ENCODE assay signal across 1 cellular context in the genomic region with DNA sequence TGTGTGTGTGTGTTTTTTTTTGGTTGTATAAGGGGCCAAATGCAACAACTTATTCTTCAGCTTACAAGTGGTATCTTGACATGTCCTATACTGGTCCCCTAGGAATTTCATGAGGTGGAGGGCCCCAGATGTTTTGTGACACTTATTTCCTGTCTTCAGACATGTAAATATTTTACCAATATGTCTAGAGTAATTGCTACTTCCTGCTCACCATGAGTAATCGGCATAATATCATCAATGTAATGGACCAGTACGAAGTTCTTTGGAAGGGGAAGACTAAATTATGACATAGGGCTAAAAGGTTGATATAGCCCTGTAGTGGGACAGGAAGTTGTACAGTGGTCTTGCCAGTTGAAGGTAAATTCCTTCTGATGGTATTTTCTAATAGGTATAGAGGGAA.
TF ChIP-seq lines count a peak whose summit lies in the region.

No MANE protein-coding gene starts in this region.

TF ChIP-seq in endothelial cell of umbilical vein, 7 proteins besides CTCF, POLR2A, EP300 and RAD21:
- TF ChIP-seq, protein P1, sequence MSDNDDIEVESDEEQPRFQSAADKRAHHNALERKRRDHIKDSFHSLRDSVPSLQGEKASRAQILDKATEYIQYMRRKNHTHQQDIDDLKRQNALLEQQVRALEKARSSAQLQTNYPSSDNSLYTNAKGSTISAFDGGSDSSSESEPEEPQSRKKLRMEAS (IDR thresholded peaks at IDR 0.05; ENCODE audit: insufficient read depth, insufficient read length): no peak
- TF ChIP-seq FOS (IDR thresholded peaks at IDR 0.05; ENCODE audit: borderline replicate concordance, insufficient read depth, low read length): peak; percentile 16
